In the genomic region with DNA sequence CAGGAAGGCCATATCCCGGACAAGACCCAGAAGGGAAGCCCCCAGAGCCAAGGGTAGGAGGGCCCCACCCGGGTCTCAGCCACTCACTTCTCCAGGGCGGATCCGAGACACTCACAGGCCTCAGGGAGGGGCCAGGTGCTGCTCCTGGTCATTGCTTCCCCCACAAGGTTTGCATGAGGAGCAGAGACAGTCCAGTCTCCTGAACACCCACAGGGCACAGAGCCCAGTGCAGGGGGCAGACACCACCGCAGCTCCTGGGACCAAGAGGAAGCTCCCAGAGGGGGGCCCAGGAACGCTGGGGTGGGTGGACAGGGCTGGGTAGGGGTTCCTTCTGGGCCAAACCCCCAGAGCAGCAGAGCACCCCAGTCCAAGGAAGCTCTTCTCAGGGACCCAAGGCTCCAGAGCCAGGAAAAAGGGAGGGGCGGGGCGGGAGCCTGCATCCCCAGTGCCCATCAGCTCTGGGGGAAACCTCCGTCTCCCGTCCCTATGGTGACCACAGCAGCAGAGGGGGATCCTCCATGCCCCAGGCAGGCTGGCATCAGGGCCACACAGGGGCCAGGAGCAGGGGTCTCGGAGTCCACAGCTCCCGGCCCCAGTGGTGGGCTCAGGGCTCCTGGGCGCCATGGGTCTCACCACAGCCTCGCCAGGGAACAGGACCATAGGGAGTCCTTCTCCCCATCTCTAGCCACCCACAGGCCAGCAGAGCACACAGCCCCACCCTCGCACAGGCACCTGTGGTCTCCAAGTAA, we compare ENCODE assay signal across 8 cellular contexts. TPM values are rescaled to one million over a fixed set of nuclear protein-coding genes. Genes with fewer than 3 reads are reported as not detected.
A peak's percentile ranks its signal among the peaks of the same experiment; 100 is the strongest.
DNase-seq lines count a peak whose midpoint lies in the region; ATAC-seq, FAIRE-seq and TF ChIP-seq lines count a peak whose summit lies in the region.

No MANE protein-coding gene starts in this region.

- no peaks in the 10 kb centered on the region for H3K27me3 Mint-ChIP-seq in MCF 10A (ENCODE audit: insufficient read depth, unreplicated experiment)

- peaks cover 23% of the 10 kb centered on the region for H3K36me3 Mint-ChIP-seq in MCF 10A (ENCODE audit: insufficient read depth, unreplicated experiment)

- TF ChIP-seq EP300 in A549 (IDR thresholded peaks at IDR 0.05) = no peak

- BruUV-seq in MCF 10A (replicated peaks; lab: Mats Ljungman, UMichigan) = no TSS peak

- H3K27me3 ChIP-seq in HUES6 (ENCODE audit: control insufficient read depth, insufficient read depth, low read length) = no peaks in the 10 kb centered on the region
- H3K27me3 ChIP-seq in muscle layer of duodenum (ENCODE audit: low read depth, low read length) = no peaks in the 10 kb centered on the region

- H3K4me1 ChIP-seq in A549 (peaks cover 17% of the 10 kb centered on the region; the same call in 2 of the 3 replicates), HUES6 (ENCODE audit: control insufficient read depth, insufficient read depth, low read length) (peaks cover 12% of the 10 kb centered on the region; the same call in 1 of the 2 replicates), muscle layer of duodenum (ENCODE audit: control insufficient read depth in 1 of 2, insufficient read depth in 2 of 2, low read length in 2 of 2) (peaks cover 0 to 19% of the 10 kb centered on the region in 2 donors)

- H3K9me3 Mint-ChIP-seq in MCF 10A (ENCODE audit: unreplicated experiment) = no peaks in the 10 kb centered on the region

- H3K4me1 Mint-ChIP-seq in MCF 10A (ENCODE audit: insufficient read depth, unreplicated experiment) = no peaks in the 10 kb centered on the region

- peak overlapping the region; percentile 81 for H3K4me3 Mint-ChIP-seq in MCF 10A (ENCODE audit: unreplicated experiment)

- no peak for TF ChIP-seq CTCF in A549 (IDR thresholded peaks at IDR 0.05)
- TF ChIP-seq CTCF in MCF 10A (IDR thresholded peaks at IDR 0.05; ENCODE audit: unreplicated experiment) = no peak

- no peak for TF ChIP-seq RAD21 in A549 (conservative IDR thresholded peaks at IDR 0.05 in 1 of 2, IDR thresholded peaks at IDR 0.05 in 1 of 2)

- intact Hi-C loops in MCF 10A (cut with micrococcal nuclease) = no loop called here

- H3K4me3 ChIP-seq in A549 (peak overlapping the region; percentile 58; the same call in 2 of the 3 replicates), HUES6 (ENCODE audit: low read depth, low read length) (peak overlapping the region; percentile 27; the same call in 1 of the 2 replicates), muscle layer of duodenum (ENCODE audit: low read depth in 1 of 2, low read length in 2 of 2) (peak overlapping the region; percentile 26 to 59)

- no peak for DNase-seq in A549 (ENCODE audit: low read depth in 1 of 2, low spot score in 1 of 2)
- DNase-seq in MCF 10A (ENCODE audit: unreplicated experiment) = no peak
- no peak for DNase-seq in EL
- DNase-seq in cerebellar nuclear complex (lab: John Stamatoyannopoulos, UW) = no peak
- no peak for DNase-seq in pons (ENCODE audit: low spot score)

- H3K27ac Mint-ChIP-seq in MCF 10A (ENCODE audit: low read depth, unreplicated experiment) = peak overlapping the region; percentile 90

- H3K36me3 ChIP-seq in HUES6 (ENCODE audit: control insufficient read depth, insufficient read depth, low read length) (peaks cover 71% of the 10 kb centered on the region), muscle layer of duodenum (ENCODE audit: control insufficient read depth in 1 of 2, insufficient read depth in 2 of 2, low read length in 2 of 2) (peaks cover 13 to 71% of the 10 kb centered on the region in 2 donors)

- TF ChIP-seq POLR2A in A549 (IDR thresholded peaks at IDR 0.05; ENCODE audit: low read length) = no peak

- H3K4me2 ChIP-seq in A549 = peak overlapping the region; percentile 78

- POLR2A ChIA-PET in A549 (lab: Yijun Ruan, JAX) (interaction anchor here (0.6 to 1.3 kb wide), 4 partner anchors 9 to 30 kb away, joined by 3 to 5 read pairs (median 3); a partner anchor contains a TSS), MCF 10A (lab: Yijun Ruan, JAX) (interaction anchor here (0.5 to 1.6 kb wide), 12 partner anchors 8 to 234 kb away, joined by 3 to 13 read pairs (median 4); a partner anchor contains a TSS)

- H3K27ac ChIP-seq in A549 = peak overlapping the region; percentile 68 to 89
- H3K27ac ChIP-seq in HUES6 (ENCODE audit: low read depth, low read length) = peak overlapping the region; percentile 16; the same call in 1 of the 2 replicates
- H3K27ac ChIP-seq in muscle layer of duodenum (ENCODE audit: low read length) = peak overlapping the region; percentile 16

- H3K9me3 ChIP-seq in A549 (no peaks in the 10 kb centered on the region), HUES6 (ENCODE audit: control insufficient read depth, insufficient read depth, low read depth, low read length) (no peaks in the 10 kb centered on the region), muscle layer of duodenum (ENCODE audit: control insufficient read depth in 1 of 2, low read length in 2 of 2) (no peaks in the 10 kb centered on the region)

- CTCF ChIA-PET in A549 (lab: Yijun Ruan, JAX) = interaction anchor here (1.0 to 3.5 kb wide), 7 partner anchors 8 to 306 kb away, joined by 3 to 16 read pairs (median 5); a partner anchor contains a TSS
- CTCF ChIA-PET in MCF 10A (lab: Yijun Ruan, JAX) = interaction anchor here (0.5 to 2.2 kb wide), 2 partner anchors 9 to 24 kb away, joined by 3 to 6 read pairs; no protein-coding TSS in a partner anchor

- no peak overlapping the region for H3K9ac ChIP-seq in HUES6 (ENCODE audit: low read length)

- no peak for FAIRE-seq in A549 (lab: Jason Lieb, UNC)

- ATAC-seq in A549 = peak in 1 of 2 experiments; percentile 6; a peak in 3 of 6 replicates
- no peak for ATAC-seq in GM19035 (IDR thresholded peaks at IDR 0.05; ENCODE audit: unreplicated experiment)

- 73% methylated on average over 8 of the region's 15 CpGs for WGBS in A549 (ENCODE audit: missing lambda C conversion rate)

TF ChIP-seq in A549, 52 proteins besides CTCF, POLR2A, EP300 and RAD21 (continues in another document):
- TF ChIP-seq CBX8 (IDR thresholded peaks at IDR 0.05) (no peak), HOXA7 (CRISPR knock-in tag; IDR thresholded peaks at IDR 0.05) (no peak), HOXB13 (CRISPR knock-in tag; IDR thresholded peaks at IDR 0.05; ENCODE audit: low read depth) (no peak), FOXS1 (CRISPR knock-in tag; IDR thresholded peaks at IDR 0.05) (no peak), FOSB (CRISPR knock-in tag; IDR thresholded peaks at IDR 0.05) (no peak)
- TF ChIP-seq, protein P1, sequence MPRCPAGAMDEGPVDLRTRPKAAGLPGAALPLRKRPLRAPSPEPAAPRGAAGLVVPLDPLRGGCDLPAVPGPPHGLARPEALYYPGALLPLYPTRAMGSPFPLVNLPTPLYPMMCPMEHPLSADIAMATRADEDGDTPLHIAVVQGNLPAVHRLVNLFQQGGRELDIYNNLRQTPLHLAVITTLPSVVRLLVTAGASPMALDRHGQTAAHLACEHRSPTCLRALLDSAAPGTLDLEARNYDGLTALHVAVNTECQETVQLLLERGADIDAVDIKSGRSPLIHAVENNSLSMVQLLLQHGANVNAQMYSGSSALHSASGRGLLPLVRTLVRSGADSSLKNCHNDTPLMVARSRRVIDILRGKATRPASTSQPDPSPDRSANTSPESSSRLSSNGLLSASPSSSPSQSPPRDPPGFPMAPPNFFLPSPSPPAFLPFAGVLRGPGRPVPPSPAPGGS (IDR thresholded peaks at IDR 0.05) = no peak
- TF ChIP-seq, protein P2, sequence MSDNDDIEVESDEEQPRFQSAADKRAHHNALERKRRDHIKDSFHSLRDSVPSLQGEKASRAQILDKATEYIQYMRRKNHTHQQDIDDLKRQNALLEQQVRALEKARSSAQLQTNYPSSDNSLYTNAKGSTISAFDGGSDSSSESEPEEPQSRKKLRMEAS (IDR thresholded peaks at IDR 0.05) = no peak
- TF ChIP-seq, protein P3, sequence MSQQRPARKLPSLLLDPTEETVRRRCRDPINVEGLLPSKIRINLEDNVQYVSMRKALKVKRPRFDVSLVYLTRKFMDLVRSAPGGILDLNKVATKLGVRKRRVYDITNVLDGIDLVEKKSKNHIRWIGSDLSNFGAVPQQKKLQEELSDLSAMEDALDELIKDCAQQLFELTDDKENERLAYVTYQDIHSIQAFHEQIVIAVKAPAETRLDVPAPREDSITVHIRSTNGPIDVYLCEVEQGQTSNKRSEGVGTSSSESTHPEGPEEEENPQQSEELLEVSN (IDR thresholded peaks at IDR 0.05; ENCODE audit: borderline replicate concordance, low read depth) = no peak

RNA-seq across cellular contexts. Expression of a gene that starts 0.8 kb away (rescaled TPM):
- 115 and 130 TPM in 2 replicates for polyA plus RNA-seq in A549 (2011; rRNA removed)
- 235 and 249 TPM in 2 replicates for polyA plus RNA-seq in A549 (2012; cell fraction: cytosol; rRNA removed)
- polyA plus RNA-seq in A549 (2012; cell fraction: nucleus; rRNA removed) = 164 and 216 TPM in 2 replicates
- 139 to 144 TPM (median 139 TPM) in 3 replicates for polyA plus RNA-seq in A549 (2017; fragmentation: RNase III; extraction: RNeasy Plus Mini Kit Qiagen cat#74134 plus additional on column Dnase treatment)
- 56.3 and 61.4 TPM in 2 replicates for polyA minus RNA-seq in A549 (2011; rRNA and poly(A)+ RNA removed)
- 105 and 121 TPM in 2 replicates for total RNA-seq in MCF 10A (2022)

RNA-seq across cellular contexts. Expression of a gene that starts 10.6 kb away (rescaled TPM):
- 25.9 and 36.0 TPM in 2 replicates for polyA plus RNA-seq in A549 (2011; rRNA removed)
- polyA plus RNA-seq in A549 (2012; cell fraction: cytosol; rRNA removed) = 62.1 and 83.7 TPM in 2 replicates
- polyA plus RNA-seq in A549 (2012; cell fraction: nucleus; rRNA removed) = 177 and 238 TPM in 2 replicates
- polyA plus RNA-seq in A549 (2017; fragmentation: RNase III; extraction: RNeasy Plus Mini Kit Qiagen cat#74134 plus additional on column Dnase treatment) = 32.3 to 38.1 TPM (median 36.2 TPM) in 3 replicates
- polyA minus RNA-seq in A549 (2011; rRNA and poly(A)+ RNA removed) = 50.0 and 58.6 TPM in 2 replicates
- 18.3 and 23.9 TPM in 2 replicates for total RNA-seq in MCF 10A (2022)

RNA-seq across cellular contexts. Expression of a gene that starts 18.6 kb away (rescaled TPM):
- polyA plus RNA-seq in A549 (2011; rRNA removed) (8.7 and 8.9 TPM in 2 replicates), A549 (2017; fragmentation: RNase III; extraction: RNeasy Plus Mini Kit Qiagen cat#74134 plus additional on column Dnase treatment) (18.1 to 19.3 TPM (median 18.6 TPM) in 3 replicates)
- 25.3 and 30.9 TPM in 2 replicates for polyA plus RNA-seq in A549 (2012; cell fraction: cytosol; rRNA removed)
- polyA plus RNA-seq in A549 (2012; cell fraction: nucleus; rRNA removed) = 26.5 and 35.0 TPM in 2 replicates
- 5.9 and 9.3 TPM in 2 replicates for polyA minus RNA-seq in A549 (2011; rRNA and poly(A)+ RNA removed)
- total RNA-seq in MCF 10A (2022) = 37.0 and 43.7 TPM in 2 replicates

RNA-seq across cellular contexts. Expression of a gene that starts 25.8 kb away (rescaled TPM):
- polyA plus RNA-seq in A549 (2011; rRNA removed) = 229 and 239 TPM in 2 replicates
- polyA plus RNA-seq in A549 (2012; cell fraction: cytosol; rRNA removed) = 926 and 1,068 TPM in 2 replicates
- 529 and 596 TPM in 2 replicates for polyA plus RNA-seq in A549 (2012; cell fraction: nucleus; rRNA removed)
- 301 to 349 TPM (median 339 TPM) in 3 replicates for polyA plus RNA-seq in A549 (2017; fragmentation: RNase III; extraction: RNeasy Plus Mini Kit Qiagen cat#74134 plus additional on column Dnase treatment)
- 134 and 168 TPM in 2 replicates for polyA minus RNA-seq in A549 (2011; rRNA and poly(A)+ RNA removed)
- 71.9 and 76.8 TPM in 2 replicates for total RNA-seq in MCF 10A (2022)

RNA-seq across cellular contexts. Expression of a gene that starts 30.5 kb away (rescaled TPM):
- 15.5 and 17.9 TPM in 2 replicates for polyA plus RNA-seq in A549 (2011; rRNA removed)
- polyA plus RNA-seq in A549 (2012; cell fraction: cytosol; rRNA removed) = 40.9 and 56.0 TPM in 2 replicates
- polyA plus RNA-seq in A549 (2012; cell fraction: nucleus; rRNA removed) = 154 and 183 TPM in 2 replicates
- 31.0 to 38.0 TPM (median 34.2 TPM) in 3 replicates for polyA plus RNA-seq in A549 (2017; fragmentation: RNase III; extraction: RNeasy Plus Mini Kit Qiagen cat#74134 plus additional on column Dnase treatment)
- polyA minus RNA-seq in A549 (2011; rRNA and poly(A)+ RNA removed) = 12.0 and 14.1 TPM in 2 replicates
- total RNA-seq in MCF 10A (2022) = 29.0 and 37.2 TPM in 2 replicates

Comparison
In these comparisons a context has a peak if more than half of its experiments do, and no peak if none do; other contexts are left out.
1. H3K27ac ChIP-seq: peak in every context shown above with its lines; median percentile 78 in A549; 16 in HUES6; 16 in muscle layer of duodenum.